ENCODE assay signal across 8 cellular contexts in genomic region chrX:57592894-57593215, GRCh38. TPM values are rescaled to one million over a fixed set of nuclear protein-coding genes. Genes with fewer than 3 reads are reported as not detected.
A peak's percentile ranks its signal among the peaks of the same experiment; 100 is the strongest.
DNase-seq lines count a peak whose midpoint lies in the region; ATAC-seq and TF ChIP-seq lines count a peak whose summit lies in the region.
"Not testable (repeated sequence)": the region's sequence is repeated elsewhere in the genome, so short reads cannot be mapped to it uniquely, and the experiment has no call there.

No MANE protein-coding gene starts in this region.

- H3K36me3 Mint-ChIP-seq in activated CD8-positive, alpha-beta memory T cell treated with anti-CD3 and anti-CD28 coated beads, Interleukin-2, amount 10 ng/mL, durations not matched to agents 7 days and 5 days, result peaks cover 14% of the 10 kb centered on the region
- not testable (repeated sequence) for H3K36me3 Mint-ChIP-seq in endothelial cell (ENCODE audit: low read depth, unreplicated experiment)

- H3K9me3 Mint-ChIP-seq in activated CD8-positive, alpha-beta memory T cell treated with anti-CD3 and anti-CD28 coated beads, Interleukin-2, amount 10 ng/mL, durations not matched to agents 7 days and 5 days (ENCODE audit: low read depth); endothelial cell (ENCODE audit: unreplicated experiment): not testable (repeated sequence)

- not testable (repeated sequence) for H3K27ac Mint-ChIP-seq in activated CD8-positive, alpha-beta memory T cell treated with anti-CD3 and anti-CD28 coated beads, Interleukin-2, amount 10 ng/mL, durations not matched to agents 7 days and 5 days; endothelial cell (ENCODE audit: unreplicated experiment)

- CTCF ChIA-PET in activated CD8-positive, alpha-beta memory T cell treated with anti-CD3 and anti-CD28 coated beads, Interleukin-2, amount 10 ng/mL, durations not matched to agents 7 days and 5 days (lab: Charles Lee), result not testable (repeated sequence)

- not testable (repeated sequence) for H3K27me3 Mint-ChIP-seq in activated CD8-positive, alpha-beta memory T cell treated with anti-CD3 and anti-CD28 coated beads, Interleukin-2, amount 10 ng/mL, durations not matched to agents 7 days and 5 days; endothelial cell (ENCODE audit: unreplicated experiment)

- in situ Hi-C loops in Caki2 (cut with HindIII; ENCODE audit: low pct_unique_long_range_greater_than_20kb, low sequenced_read_pairs), result not testable (repeated sequence)

- peak overlapping the region; percentile 48 for H3K4me3 Mint-ChIP-seq in activated CD8-positive, alpha-beta memory T cell treated with anti-CD3 and anti-CD28 coated beads, Interleukin-2, amount 10 ng/mL, durations not matched to agents 7 days and 5 days
- H3K4me3 Mint-ChIP-seq in endothelial cell (ENCODE audit: unreplicated experiment), result peak overlapping the region; percentile 69

- ATAC-seq in GM19467 (IDR thresholded peaks at IDR 0.05; ENCODE audit: unreplicated experiment), result peak; percentile 38
- peak; percentile 51 for ATAC-seq in HG03196 (IDR thresholded peaks at IDR 0.05; ENCODE audit: unreplicated experiment)
- ATAC-seq in activated CD8-positive, alpha-beta memory T cell treated with anti-CD3 and anti-CD28 coated beads, Interleukin-2, amount 10 ng/mL, durations not matched to agents 7 days and 5 days, result peak; percentile 18

- peak; percentile 44 for DNase-seq in Caki2 (ENCODE audit: low read depth)
- DNase-seq in NCI-H510A treated with DMSO at 0.1 percent for 48 hours (lab: John Stamatoyannopoulos, UW), result peak; percentile 32
- DNase-seq in activated CD8-positive, alpha-beta memory T cell treated with anti-CD3 and anti-CD28 coated beads, Interleukin-2, amount 10 ng/mL, durations not matched to agents 7 days and 5 days, result peak; percentile 55
- DNase-seq in endothelial cell (ENCODE audit: low spot score), result peak; percentile 42
- peak; percentile 55 to 63 for DNase-seq in lung microvascular endothelial cell (ENCODE audit: low read depth in 2 of 2)
- DNase-seq in stimulated activated CD4-positive, alpha-beta T cell treated with anti-CD3 and anti-CD28 coated beads, Interleukin-4, amount 100 ng/mL, for 4 hours, result peak; percentile 2

- TF ChIP-seq CTCF in endothelial cell (IDR thresholded peaks at IDR 0.05; ENCODE audit: unreplicated experiment), result not testable (repeated sequence)

- peaks cover 38% of the 10 kb centered on the region for H3K4me1 Mint-ChIP-seq in activated CD8-positive, alpha-beta memory T cell treated with anti-CD3 and anti-CD28 coated beads, Interleukin-2, amount 10 ng/mL, durations not matched to agents 7 days and 5 days
- H3K4me1 Mint-ChIP-seq in endothelial cell (ENCODE audit: unreplicated experiment), result peaks cover 22% of the 10 kb centered on the region

RNA-seq across cellular contexts. Expression of gene ZXDB, which starts 1.0 kb away (rescaled TPM):
- total RNA-seq in Caki2 (2014; rRNA removed; shearing (Covaris generic); ENCODE audit: low replicate concordance), result 5.3 and 7.9 TPM in 2 replicates
- total RNA-seq in activated CD8-positive, alpha-beta memory T cell treated with anti-CD3 and anti-CD28 coated beads, Interleukin-2, amount 10 ng/mL, durations not matched to agents 7 days and 5 days, result 1 to 10 TPM; 4.2 to 5.1 TPM
- 7.5 TPM for total RNA-seq in endothelial cell (ENCODE audit: unreplicated experiment)
- 5.0 and 6.9 TPM in 2 replicates for total RNA-seq in lung microvascular endothelial cell

Comparison
In these comparisons a context has a peak if more than half of its experiments do, and no peak if none do; other contexts are left out.
1. Peak in every context shown above with its lines: DNase-seq and ATAC-seq.
2. DNase-seq: peak in every context shown above with its lines; median percentile 59 in lung microvascular endothelial cell; 55 in activated CD8-positive, alpha-beta memory T cell treated with anti-CD3 and anti-CD28 coated beads, Interleukin-2, amount 10 ng/mL, durations not matched to agents 7 days and 5 days; 44 in Caki2; 42 in endothelial cell; 32 in NCI-H510A treated with DMSO at 0.1 percent for 48 hours; 2 in stimulated activated CD4-positive, alpha-beta T cell treated with anti-CD3 and anti-CD28 coated beads, Interleukin-4, amount 100 ng/mL, for 4 hours.